8 cellular contexts compared by ENCODE assay signal in genomic region chr2:240437861-240438809, GRCh38. TPM values are rescaled to one million over a fixed set of nuclear protein-coding genes. Genes with fewer than 3 reads are reported as not detected.
DNase-seq lines count a peak whose midpoint lies in the region; ATAC-seq and TF ChIP-seq lines count a peak whose summit lies in the region.

No MANE protein-coding gene starts in this region.

- H3K9me3 ChIP-seq in adipocyte (ENCODE audit: control insufficient read depth, low read length), result no peaks in the 10 kb centered on the region

- no peak for ATAC-seq in HG02763 (IDR thresholded peaks at IDR 0.05; ENCODE audit: unreplicated experiment)
- ATAC-seq in HG03342 (IDR thresholded peaks at IDR 0.05; ENCODE audit: unreplicated experiment), result no peak

- peaks cover 37% of the 10 kb centered on the region for H3K4me1 ChIP-seq in adipocyte (ENCODE audit: control insufficient read depth, insufficient read depth, low read length)

- in situ Hi-C loops in Caki2 (cut with HindIII; ENCODE audit: low pct_unique_long_range_greater_than_20kb, low sequenced_read_pairs), result no loop called here

- H3K36me3 ChIP-seq in adipocyte (ENCODE audit: control insufficient read depth, insufficient read depth, low read length, severe bottlenecking), result peaks cover 17% of the 10 kb centered on the region

- H3K27me3 ChIP-seq in adipocyte (replicated peaks; ENCODE audit: control insufficient read depth, insufficient read depth, low read length), result no peaks in the 10 kb centered on the region

- H3K9ac ChIP-seq in adipocyte (ENCODE audit: low read length), result peak overlapping the region; percentile 93

- TF ChIP-seq CTCF in retinal pigment epithelial cell (conservative IDR thresholded peaks at IDR 0.05; ENCODE audit: low read depth, low read length), result peak; percentile 92

- peak; percentile 60 for DNase-seq in Caki2 (ENCODE audit: low read depth)
- peak; percentile 62 for DNase-seq in HT1080 (ENCODE audit: low read depth)
- peak; percentile 55 for DNase-seq in SW480 (ENCODE audit: low spot score)
- DNase-seq in adipocyte (ENCODE audit: low read depth), result peak; percentile 89
- peak; percentile 78 for DNase-seq in cardiac septum (ENCODE audit: low spot score)
- DNase-seq in retinal pigment epithelial cell (ENCODE audit: low read depth), result no peak

- intact Hi-C loops in cardiac septum (cut with DNase I), result loop anchor here (1.0 to 5.0 kb wide), 5 partner anchors 87 to 286 kb away; no protein-coding TSS in a partner anchor

- H3K4me3 ChIP-seq in adipocyte (ENCODE audit: low read length) (peak overlapping the region; percentile 91), retinal pigment epithelial cell (ENCODE audit: low read length) (peak overlapping the region; percentile 9)

RNA-seq across cellular contexts. Expression of gene GPC1, which starts 2.7 kb away (rescaled TPM):
- total RNA-seq in Caki2 (2014; rRNA removed; shearing (Covaris generic); ENCODE audit: low replicate concordance), result 117 and 134 TPM in 2 replicates
- total RNA-seq in HT1080 (2014; rRNA removed; shearing (Covaris generic)), result 49.0 and 54.4 TPM in 2 replicates
- polyA plus RNA-seq in HT1080 (2015; cell fraction: cytosol; rRNA removed), result 126 and 143 TPM in 2 replicates
- polyA plus RNA-seq in HT1080 (2015; cell fraction: nucleus; rRNA removed), result 201 and 215 TPM in 2 replicates
- total RNA-seq in cardiac septum, result 291 TPM
